Comparison of ENCODE assay signal across 1 cellular context in genomic region chr1:161132410-161133219, GRCh38.
TF ChIP-seq lines count a peak whose summit lies in the region.

TSS of gene DEDD (minus strand) at chr1:161132667. CDS start at chr1:161124462, 8,205 bp downstream.

TF ChIP-seq in K562, 482 proteins besides CTCF, POLR2A, EP300 and RAD21 (continued from another document and continues in another):
- TF ChIP-seq CHD7 (IDR thresholded peaks at IDR 0.05; ENCODE audit: low read depth, low read length) (no peak), KLF1 (tag; IDR thresholded peaks at IDR 0.05) (0 out of 2 replicates have a peak, but pooled peaks have one; percentile 15), RB1 (IDR thresholded peaks at IDR 0.05; ENCODE audit: low read depth) (peak; percentile 90), ETS1 (conservative IDR thresholded peaks at IDR 0.05; ENCODE audit: control insufficient read depth, low read depth, low read length) (peak; percentile 53), ZBTB40 (IDR thresholded peaks at IDR 0.05) (peak; percentile 82), ZBTB40 (CRISPR knock-in tag; IDR thresholded peaks at IDR 0.05) (no peak), AFF1 (IDR thresholded peaks at IDR 0.05; ENCODE audit: low read depth in 1 of 2, partially characterized antibody in 2 of 2) (peak in 1 of 2 experiments; percentile 69), E2F6 (IDR thresholded peaks at IDR 0.05; ENCODE audit: borderline replicate concordance in 1 of 2, extremely low read depth in 1 of 2, insufficient read depth in 1 of 2, insufficient read length in 1 of 2, low read depth in 1 of 2, low read length in 1 of 2, poor library complexity in 1 of 2, severe bottlenecking in 1 of 2) (peak in 1 of 2 experiments; percentile 0), POU5F1 (IDR thresholded peaks at IDR 0.05; ENCODE audit: borderline replicate concordance, low read depth, low read length, partially characterized antibody) (peak; percentile 38), GATAD2B (IDR thresholded peaks at IDR 0.05; ENCODE audit: borderline replicate concordance) (peak; percentile 94), THRB (CRISPR knock-in tag; conservative IDR thresholded peaks at IDR 0.05) (no peak), ID3 (CRISPR knock-in tag; IDR thresholded peaks at IDR 0.05) (no peak), ID3 (tag; IDR thresholded peaks at IDR 0.05) (peak; percentile 88)
